Comparison of ENCODE assay signal across 1 cellular context in genomic region chr1:24413350-24414163, GRCh38.
TF ChIP-seq lines count a peak whose summit lies in the region.

Gene STPG1, minus strand, starts transcription at chr1:24413782. Its CDS starts 12,394 bp downstream, at chr1:24401388.

TF ChIP-seq in HepG2, 621 proteins besides CTCF, POLR2A, EP300 and RAD21 (continued from another document):
- TF ChIP-seq MLXIP (CRISPR knock-in tag; IDR thresholded peaks at IDR 0.05; ENCODE audit: borderline replicate concordance) (no peak), ZNF12 (CRISPR knock-in tag; IDR thresholded peaks at IDR 0.05) (no peak), HOXA3 (CRISPR knock-in tag; IDR thresholded peaks at IDR 0.05) (peak; percentile 42; the same call in 1 of the 2 replicates), ZNF24 (IDR thresholded peaks at IDR 0.05) (no peak), ZNF678 (CRISPR knock-in tag; IDR thresholded peaks at IDR 0.05) (no peak), RBM22 (optimal IDR thresholded peaks at IDR 0.05; ENCODE audit: low read length) (no peak)
TF ChIP-seq in HepG2: peak in this region for 150.
